In the genomic region with DNA sequence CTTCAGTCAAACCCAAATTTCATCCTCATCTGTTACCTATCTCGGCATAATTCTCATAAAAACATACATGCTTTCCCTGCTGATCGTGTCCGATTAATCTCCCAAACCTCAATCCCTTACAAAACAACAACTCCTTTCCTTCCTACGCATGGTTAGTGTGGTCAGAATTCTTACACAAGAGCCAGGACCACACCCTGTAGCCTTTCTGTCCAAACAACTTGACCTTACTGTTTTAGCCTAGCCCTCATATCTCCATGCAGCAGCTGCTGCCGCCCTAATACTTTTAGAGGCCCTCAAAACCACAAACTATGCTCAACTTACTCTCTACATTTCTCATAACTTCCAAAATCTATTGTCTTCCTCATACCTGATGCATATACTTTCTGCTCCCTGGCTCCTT, we compare ENCODE assay signal across 19 cellular contexts. TPM values are rescaled to one million over a fixed set of nuclear protein-coding genes. Genes with fewer than 3 reads are reported as not detected.
"Had no signal": no experiment of that assay in that cellular context is flagged by ENCODE, and none has a peak within 500 bp of the region (broad histone marks: within the 10 kb centered on the region; RNA-seq: fewer than 3 reads in every experiment).

No MANE protein-coding gene starts in this region.

RNA-seq across cellular contexts. Expression of a gene that starts 29.3 kb away (rescaled TPM):
- total RNA-seq: naive thymus-derived CD4-positive, alpha-beta T cell; natural killer cell; occipital lobe; osteoblast; progenitor cell of endocrine pancreas; psoas muscle; renal cortical epithelial cell; right cardiac atrium; right lobe of liver; sigmoid colon; smooth muscle cell; suprapubic skin; transverse colon; upper lobe of right lung; urinary bladder had no signal
- polyA plus RNA-seq: naive thymus-derived CD4-positive, alpha-beta T cell; neural cell; right cardiac atrium; smooth muscle cell had no signal

RNA-seq across cellular contexts. Expression of a gene that starts 33.0 kb away (rescaled TPM):
- total RNA-seq: naive thymus-derived CD4-positive, alpha-beta T cell; natural killer cell; occipital lobe; osteoblast; progenitor cell of endocrine pancreas; renal cortical epithelial cell; right cardiac atrium; right lobe of liver; sigmoid colon; smooth muscle cell; suprapubic skin; testis; transverse colon; upper lobe of right lung; urinary bladder; uterus had no signal
- polyA plus RNA-seq: naive thymus-derived CD4-positive, alpha-beta T cell; neural cell; ovary; smooth muscle cell had no signal
